Comparison of ENCODE assay signal across 35 cellular contexts in the genomic region with DNA sequence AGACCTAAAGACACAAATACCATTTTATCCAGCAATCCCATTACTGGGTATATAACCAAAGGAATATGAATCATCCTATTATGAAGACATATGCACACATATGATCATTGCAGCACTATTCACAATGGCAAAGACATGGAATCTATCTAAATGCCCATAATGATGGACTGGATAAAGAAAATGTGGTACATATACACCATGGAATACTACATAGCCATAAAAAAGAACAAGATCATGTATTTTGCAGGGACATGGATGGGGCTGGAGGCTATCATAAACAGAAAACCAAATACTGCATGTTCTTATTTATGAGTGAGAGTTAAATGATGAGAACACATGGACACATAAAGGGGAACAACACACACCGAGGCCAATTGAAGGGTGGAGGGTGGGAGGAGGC. TPM values are rescaled to one million over a fixed set of nuclear protein-coding genes. Genes with fewer than 3 reads are reported as not detected.
"Had no signal": no experiment of that assay in that cellular context is flagged by ENCODE, and none has a peak within 500 bp of the region (broad histone marks: within the 10 kb centered on the region; RNA-seq: fewer than 3 reads in every experiment).

No MANE protein-coding gene starts in this region.

- H3K4me3 Mint-ChIP-seq: activated B cell treated with CpG ODN at 0.5 μM for 24 hours; activated CD4-positive, alpha-beta memory T cell treated with anti-CD3 and anti-CD28 coated beads, Interleukin-2, amount 10 ng/mL, durations not matched to agents 7 days and 5 days; activated CD4-positive, alpha-beta T cell treated with anti-CD3 and anti-CD28 coated beads, Interleukin-2, amount 10 ng/mL, durations not matched to agents 24 days and 14 days; activated CD8-positive, alpha-beta memory T cell treated with anti-CD3 and anti-CD28 coated beads, Interleukin-2, amount 10 ng/mL, durations not matched to agents 7 days and 5 days; activated CD8-positive, alpha-beta T cell treated with anti-CD3 and anti-CD28 coated beads, Interleukin-2, amount 10 ng/mL, durations not matched to agents 7 days and 5 days; activated naive CD4-positive, alpha-beta T cell treated with anti-CD3 and anti-CD28 coated beads, Interleukin-2, amount 10 ng/mL, durations not matched to agents 7 days and 5 days; activated naive CD4-positive, alpha-beta T cell treated with anti-CD3 and anti-CD28 coated beads, Interleukin-2, amount 50 U/mL, for 24 hours; activated naive CD8-positive, alpha-beta T cell; activated naive CD8-positive, alpha-beta T cell treated with anti-CD3 and anti-CD28 coated beads, Interleukin-2, amount 10 ng/mL, durations not matched to agents 7 days and 5 days; activated naive CD8-positive, alpha-beta T cell treated with anti-CD3 and anti-CD28 coated beads, Interleukin-2, amount 50 U/mL, for 24 hours; activated T-cell treated with anti-CD3 and anti-CD28 coated beads, Interleukin-2, amount 50 U/mL, for 24 hours; central memory CD8-positive, alpha-beta T cell; T-cell; T-helper 17 cell had no signal

- H3K4me1 ChIP-seq: ascending aorta had no signal

- H3K27ac Mint-ChIP-seq: activated B cell treated with CpG ODN at 0.5 μM for 24 hours; activated CD4-positive, alpha-beta memory T cell treated with anti-CD3 and anti-CD28 coated beads, Interleukin-2, amount 10 ng/mL, durations not matched to agents 7 days and 5 days; activated CD4-positive, alpha-beta T cell treated with anti-CD3 and anti-CD28 coated beads, Interleukin-2, amount 10 ng/mL, durations not matched to agents 24 days and 14 days; activated CD8-positive, alpha-beta memory T cell treated with anti-CD3 and anti-CD28 coated beads, Interleukin-2, amount 10 ng/mL, durations not matched to agents 7 days and 5 days; activated CD8-positive, alpha-beta T cell treated with anti-CD3 and anti-CD28 coated beads, Interleukin-2, amount 10 ng/mL, durations not matched to agents 7 days and 5 days; activated naive CD4-positive, alpha-beta T cell treated with anti-CD3 and anti-CD28 coated beads, Interleukin-2, amount 10 ng/mL, durations not matched to agents 7 days and 5 days; activated naive CD4-positive, alpha-beta T cell treated with anti-CD3 and anti-CD28 coated beads, Interleukin-2, amount 50 U/mL, for 24 hours; activated naive CD8-positive, alpha-beta T cell; activated naive CD8-positive, alpha-beta T cell treated with anti-CD3 and anti-CD28 coated beads, Interleukin-2, amount 10 ng/mL, durations not matched to agents 7 days and 5 days; activated naive CD8-positive, alpha-beta T cell treated with anti-CD3 and anti-CD28 coated beads, Interleukin-2, amount 50 U/mL, for 24 hours; activated T-cell treated with anti-CD3 and anti-CD28 coated beads, Interleukin-2, amount 50 U/mL, for 24 hours; activated T-helper 2 cell treated with anti-CD3 and anti-CD28 coated beads, Interferon-gamma antibody, Interleukin-2, Interleukin-4, amounts not matched to agents 10 μg/mL and 5 μg/mL and 100 μg/mL, durations not matched to agents 14 hours and 24 hours and 36 hours; brain; T-cell; T-helper 17 cell had no signal

- H3K27me3 ChIP-seq: ascending aorta, cardiac muscle cell had no signal

- H3K4me1 Mint-ChIP-seq: activated CD4-positive, alpha-beta memory T cell treated with anti-CD3 and anti-CD28 coated beads, Interleukin-2, amount 10 ng/mL, durations not matched to agents 7 days and 5 days; activated CD4-positive, alpha-beta T cell treated with anti-CD3 and anti-CD28 coated beads, Interleukin-2, amount 10 ng/mL, durations not matched to agents 24 days and 14 days; activated naive CD4-positive, alpha-beta T cell treated with anti-CD3 and anti-CD28 coated beads, Interleukin-2, amount 10 ng/mL, durations not matched to agents 7 days and 5 days; activated naive CD4-positive, alpha-beta T cell treated with anti-CD3 and anti-CD28 coated beads, Interleukin-2, amount 50 U/mL, for 24 hours; brain; central memory CD8-positive, alpha-beta T cell; T-helper 17 cell had no signal

- H3K27ac ChIP-seq: ascending aorta, cardiac muscle cell, VCaP had no signal

- DNase-seq: activated B cell treated with CpG ODN at 0.5 μM for 24 hours; activated CD4-positive, alpha-beta memory T cell treated with anti-CD3 and anti-CD28 coated beads, Interleukin-2, amount 10 ng/mL, durations not matched to agents 7 days and 5 days; activated CD4-positive, alpha-beta T cell treated with anti-CD3 and anti-CD28 coated beads for 4 hours; activated CD4-positive, alpha-beta T cell treated with anti-CD3 and anti-CD28 coated beads, Interleukin-2, amount 10 ng/mL, durations not matched to agents 24 days and 14 days; activated CD4-positive, alpha-beta T cell treated with anti-CD3 and anti-CD28 coated beads, Interleukin-2, amount 50 U/mL, for 48 hours; activated CD4-positive, CD25-positive, alpha-beta regulatory T cell treated with anti-CD3 and anti-CD28 coated beads, Interleukin-2, amount 50 U/mL, for 72 hours; activated CD8-positive, alpha-beta memory T cell treated with anti-CD3 and anti-CD28 coated beads for 24 hours; activated CD8-positive, alpha-beta memory T cell treated with anti-CD3 and anti-CD28 coated beads, Interleukin-2, amount 10 ng/mL, durations not matched to agents 7 days and 5 days; activated CD8-positive, alpha-beta memory T cell treated with anti-CD3 and anti-CD28 coated beads, Interleukin-2, amount 50 U/mL, for 48 hours; activated CD8-positive, alpha-beta T cell treated with anti-CD3 and anti-CD28 coated beads, Interleukin-2, amount 10 ng/mL, durations not matched to agents 7 days and 5 days; activated effector memory CD4-positive, alpha-beta T cell treated with Interleukin-2 at 50 U/mL for 16 hours; activated gamma-delta T cell; activated naive CD4-positive, alpha-beta T cell treated with anti-CD3 and anti-CD28 coated beads, Interleukin-2, amount 10 ng/mL, durations not matched to agents 7 days and 5 days; activated naive CD4-positive, alpha-beta T cell treated with Interleukin-2 at 50 U/mL for 16 hours; activated naive CD8-positive, alpha-beta T cell treated with anti-CD3 and anti-CD28 coated beads, Interleukin-2, amount 10 ng/mL, durations not matched to agents 7 days and 5 days; activated naive CD8-positive, alpha-beta T cell treated with anti-CD3 and anti-CD28 coated beads, Interleukin-2, amount 50 U/mL, for 24 hours; activated T-cell treated with anti-CD3 and anti-CD28 coated beads, Interleukin-2, amount 50 U/mL, for 24 hours; activated T-cell treated with anti-CD3 and anti-CD28 coated beads, Interleukin-2, amount 50 U/mL, for 48 hours; amygdala; anterior cingulate cortex; caudate nucleus; T-cell; T-helper 17 cell; T-helper 9 cell had no signal

- H3K9me3 Mint-ChIP-seq: activated naive CD4-positive, alpha-beta T cell treated with anti-CD3 and anti-CD28 coated beads, Interleukin-2, amount 50 U/mL, for 24 hours had no signal

- H3K4me3 ChIP-seq: ascending aorta, cardiac muscle cell had no signal

- FAIRE-seq: bronchial epithelial cell, TTC549 had no signal

- H3K36me3 ChIP-seq: ascending aorta, cardiac muscle cell had no signal

- H3K27me3 Mint-ChIP-seq: activated B cell treated with CpG ODN at 0.5 μM for 24 hours; activated CD4-positive, alpha-beta memory T cell treated with anti-CD3 and anti-CD28 coated beads, Interleukin-2, amount 10 ng/mL, durations not matched to agents 7 days and 5 days; activated CD4-positive, alpha-beta T cell treated with anti-CD3 and anti-CD28 coated beads, Interleukin-2, amount 10 ng/mL, durations not matched to agents 24 days and 14 days; activated CD8-positive, alpha-beta memory T cell treated with anti-CD3 and anti-CD28 coated beads, Interleukin-2, amount 10 ng/mL, durations not matched to agents 7 days and 5 days; activated naive CD4-positive, alpha-beta T cell treated with anti-CD3 and anti-CD28 coated beads, Interleukin-2, amount 10 ng/mL, durations not matched to agents 7 days and 5 days; activated naive CD4-positive, alpha-beta T cell treated with anti-CD3 and anti-CD28 coated beads, Interleukin-2, amount 50 U/mL, for 24 hours; activated T-cell treated with anti-CD3 and anti-CD28 coated beads, Interleukin-2, amount 50 U/mL, for 24 hours; brain; central memory CD8-positive, alpha-beta T cell; T-helper 17 cell had no signal

- H3K9me3 ChIP-seq: ascending aorta had no signal

- H3K36me3 Mint-ChIP-seq: activated naive CD4-positive, alpha-beta T cell treated with anti-CD3 and anti-CD28 coated beads, Interleukin-2, amount 10 ng/mL, durations not matched to agents 7 days and 5 days; activated naive CD4-positive, alpha-beta T cell treated with anti-CD3 and anti-CD28 coated beads, Interleukin-2, amount 50 U/mL, for 24 hours; activated naive CD8-positive, alpha-beta T cell; brain; T-cell had no signal

- ATAC-seq: activated CD8-positive, alpha-beta memory T cell treated with anti-CD3 and anti-CD28 coated beads, Interleukin-2, amount 10 ng/mL, durations not matched to agents 7 days and 5 days; activated CD8-positive, alpha-beta T cell treated with anti-CD3 and anti-CD28 coated beads, Interleukin-2, amount 10 ng/mL, durations not matched to agents 7 days and 5 days; activated naive CD8-positive, alpha-beta T cell treated with anti-CD3 and anti-CD28 coated beads, Interleukin-2, amount 50 U/mL, for 24 hours; T-cell; T-helper 17 cell had no signal

RNA-seq across cellular contexts. Expression of a gene that starts 3.8 kb away (rescaled TPM):
- total RNA-seq: activated CD4-positive, alpha-beta T cell treated with anti-CD3 and anti-CD28 coated beads, Interleukin-2, amount 10 ng/mL, durations not matched to agents 24 days and 14 days; activated T-helper 2 cell treated with anti-CD3 and anti-CD28 coated beads, Interferon-gamma antibody, Interleukin-2, Interleukin-4, amounts not matched to agents 10 μg/mL and 5 μg/mL and 100 μg/mL, durations not matched to agents 14 hours and 24 hours and 36 hours; ascending aorta; T-helper 1 cell treated with Interleukin-12 subunit alpha and Interleukin-12 subunit beta and Interleukin-4 antibody, amounts not matched to agents 30 ng/mL and 1 ng/mL, for 36 hours had no signal
- polyA plus RNA-seq: cardiac muscle cell had no signal
